Comparison of ENCODE assay signal across 1 cellular context in the genomic region with DNA sequence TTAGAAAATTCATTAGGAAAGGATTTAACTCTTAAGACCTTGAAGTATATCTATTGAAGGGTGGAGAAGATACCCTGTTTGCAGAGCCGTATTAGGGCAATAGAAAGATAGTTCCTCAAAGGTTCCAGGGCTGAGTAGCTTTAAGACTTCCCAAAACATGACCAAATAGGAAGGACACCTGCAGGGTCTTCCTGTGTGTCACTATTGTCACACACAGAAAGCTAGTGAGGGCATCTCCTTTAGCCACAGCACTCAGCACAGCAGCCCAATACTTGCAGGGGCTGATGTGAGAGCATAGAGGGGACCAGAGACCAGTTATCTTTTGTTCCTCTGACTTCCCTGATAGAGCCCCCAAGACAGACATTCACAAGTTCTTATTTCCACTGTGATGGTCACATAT.
TF ChIP-seq lines count a peak whose summit lies in the region.

No MANE protein-coding gene starts in this region.

TF ChIP-seq in GM23338, 12 proteins besides CTCF, POLR2A, EP300 and RAD21 (continued from another document):
- TF ChIP-seq POLR2AphosphoS5 (IDR thresholded peaks at IDR 0.05; ENCODE audit: low read depth), result no peak
- no peak for TF ChIP-seq NANOG (IDR thresholded peaks at IDR 0.05; ENCODE audit: borderline replicate concordance)
